ENCODE assay signal across 23 cellular contexts in the genomic region with DNA sequence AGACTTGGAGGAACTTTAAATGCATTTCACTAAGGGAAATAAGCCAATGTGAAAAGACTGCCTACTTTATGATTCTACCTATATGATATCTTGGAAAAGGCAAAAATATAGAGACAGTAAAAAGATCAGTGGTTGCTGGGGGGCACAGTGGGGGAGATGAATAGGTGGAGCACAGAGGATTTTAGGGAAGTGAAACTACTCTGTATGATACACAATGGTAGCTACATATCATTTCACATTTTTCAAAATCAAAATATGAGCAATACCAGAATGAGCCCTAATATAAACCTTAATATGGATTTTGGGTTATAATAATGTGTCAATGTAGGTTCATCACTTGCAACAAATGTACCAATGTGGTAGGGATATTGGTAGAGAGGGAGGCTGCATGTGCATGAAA.
"Had no signal": no experiment of that assay in that cellular context is flagged by ENCODE, and none has a peak within 500 bp of the region (broad histone marks: within the 10 kb centered on the region; RNA-seq: fewer than 3 reads in every experiment).

No MANE protein-coding gene starts in this region.

- DNase-seq: activated CD4-positive, alpha-beta memory T cell treated with anti-CD3 and anti-CD28 coated beads for 36 hours; activated CD4-positive, alpha-beta T cell treated with anti-CD3 and anti-CD28 coated beads, Interleukin-2, amount 10 ng/mL, durations not matched to agents 7 days and 5 days; activated CD4-positive, CD25-positive, alpha-beta regulatory T cell; activated gamma-delta T cell treated with Interleukin-2 at 50 U/mL for 16 hours; activated naive CD4-positive, alpha-beta T cell treated with anti-CD3 and anti-CD28 coated beads, Interleukin-2, amount 10 ng/mL, durations not matched to agents 7 days and 5 days; activated naive CD8-positive, alpha-beta T cell treated with anti-CD3 and anti-CD28 coated beads, Interleukin-2, amount 10 ng/mL, durations not matched to agents 7 days and 5 days; activated T-cell treated with anti-CD3 and anti-CD28 coated beads for 4 hours; activated T-cell treated with anti-CD3 and anti-CD28 coated beads, Interleukin-2, amount 50 U/mL, for 48 hours; adrenal gland; anterior cingulate cortex; cerebellar nuclear complex; NCI-H1105; NCI-H1436; NCI-H1694 treated with DMSO at 0.1 percent for 48 hours; NCI-H2029 treated with DMSO at 0.1 percent for 48 hours; NCI-H446; NCI-H524; PC-9; SHP77 treated with DMSO at 0.1 percent for 48 hours; T-helper 9 cell had no signal

- H3K27me3 ChIP-seq: adrenal gland had no signal

- H3K4me3 ChIP-seq: adrenal gland, PC-9 had no signal

- ATAC-seq: activated T-helper 17 cell treated with anti-CD3 and anti-CD28 coated beads, Interleukin-2, amount 50 U/mL, for 72 hours had no signal

- H3K27ac ChIP-seq: adrenal gland, KMS-11, PC-9, VCaP had no signal
